Comparison of ENCODE assay signal across 21 cellular contexts in the genomic region with DNA sequence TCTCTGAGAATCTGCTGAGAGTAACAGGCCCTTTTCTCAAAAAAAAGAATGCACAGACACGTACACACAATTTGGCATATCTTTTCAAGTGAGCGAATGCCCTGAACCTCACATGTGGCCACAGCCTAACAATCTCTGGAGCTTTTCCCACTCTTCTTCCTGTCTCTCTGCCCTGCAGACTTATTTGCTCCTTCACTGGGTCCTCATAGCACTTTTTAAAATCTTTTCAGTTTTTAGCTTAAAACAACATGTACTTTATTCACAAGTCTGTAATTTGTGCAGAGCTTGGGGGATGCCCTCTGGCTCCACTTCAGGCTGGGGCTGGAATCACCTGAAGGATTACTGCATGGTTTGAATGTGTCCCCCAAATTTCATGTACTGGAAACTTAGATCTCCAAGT. TPM values are rescaled to one million over a fixed set of nuclear protein-coding genes. Genes with fewer than 3 reads are reported as not detected.
A peak's percentile ranks its signal among the peaks of the same experiment; 100 is the strongest.
DNase-seq lines count a peak whose midpoint lies in the region; ATAC-seq, FAIRE-seq and TF ChIP-seq lines count a peak whose summit lies in the region.
"Had no signal": no experiment of that assay in that cellular context is flagged by ENCODE, and none has a peak within 500 bp of the region (broad histone marks: within the 10 kb centered on the region; RNA-seq: fewer than 3 reads in every experiment).

No MANE protein-coding gene starts in this region.

- no peak overlapping the region for H3K4me3 ChIP-seq in BE2C (ENCODE audit: low read depth, low read length)
- H3K4me3 ChIP-seq in DOHH2 (ENCODE audit: low read length), result no peak overlapping the region
- no peak overlapping the region for H3K4me3 ChIP-seq in K562
- H3K4me3 ChIP-seq in psoas muscle, result no peak overlapping the region
- H3K4me3 ChIP-seq: GM23248 had no signal

- H3K4me1 Mint-ChIP-seq in H9, result peaks cover 0 to 3% of the 10 kb centered on the region in 2 experiments; a peak in 2 of 4 replicates
- H3K4me1 Mint-ChIP-seq in stimulated activated naive CD8-positive, alpha-beta T cell treated with anti-CD3 and anti-CD28 coated beads, Interleukin-15, amount 100 ng/mL, for 72 hours, result no peaks in the 10 kb centered on the region

- H3K14ac ChIP-seq in H9 (ENCODE audit: insufficient read depth, low read length), result no peak overlapping the region

- no peak for TF ChIP-seq EP300 in K562 (IDR thresholded peaks at IDR 0.05; ENCODE audit: low read length)

- H3K4me2 ChIP-seq in DOHH2 (ENCODE audit: low read length) (no peak overlapping the region), H9 (ENCODE audit: insufficient read depth, insufficient read length, low read length) (no peak overlapping the region), K562 (ENCODE audit: insufficient read depth, low read length) (no peak overlapping the region)

- POLR2A ChIA-PET in K562 (lab: Yijun Ruan, JAX), result interaction anchor here (1.0 to 2.2 kb wide), 2 partner anchors 9 to 10 kb away, joined by 5 to 8 read pairs; a partner anchor contains a TSS

- H3K79me2 ChIP-seq in DOHH2 (ENCODE audit: control insufficient read depth, low read length) (no peaks in the 10 kb centered on the region), H9 (ENCODE audit: insufficient read depth, low read length) (no peaks in the 10 kb centered on the region), K562 (ENCODE audit: control insufficient read depth, insufficient read depth, low read length) (no peaks in the 10 kb centered on the region)

- H3K36me3 ChIP-seq in BE2C (no peaks in the 10 kb centered on the region), DOHH2 (ENCODE audit: control insufficient read depth, low read length) (no peaks in the 10 kb centered on the region), K562 (ENCODE audit: control insufficient read depth, insufficient read depth, low read length) (no peaks in the 10 kb centered on the region), psoas muscle (ENCODE audit: insufficient read depth in 1 of 2, low read depth in 1 of 2) (no peaks in the 10 kb centered on the region)

- no peaks in the 10 kb centered on the region for H3K9me2 ChIP-seq in DOHH2 (replicated peaks; ENCODE audit: control insufficient read depth, low read length)

- no peak overlapping the region for H2AK5ac ChIP-seq in H9 (ENCODE audit: insufficient read length, low read length)

- no TSS peak for BruUV-seq in K562 (replicated peaks; lab: Mats Ljungman, UMichigan)

- no peak overlapping the region for H3K4ac ChIP-seq in H9 (ENCODE audit: low read depth, low read length)

- H3K27ac ChIP-seq in DOHH2 (ENCODE audit: low read depth, low read length) (no peak overlapping the region), H9 (ENCODE audit: insufficient read length, low read depth, low read length) (no peak overlapping the region), K562 (ENCODE audit: extremely low read depth, low read depth, low read length) (no peak overlapping the region), psoas muscle (no peak overlapping the region)
- H3K27ac ChIP-seq: GM23248 had no signal

- no CpG with 5 or more reads among the region's 2 CpGs for WGBS in H9 (ENCODE audit: extremely low coverage, insufficient read length, low lambda C conversion rate)
- WGBS in K562 (ENCODE audit: insufficient coverage, low coverage, missing lambda C conversion rate), result 85% methylated on average over 2 of the region's 2 CpGs
- WGBS in psoas muscle, 3 donors, result 73 to 76% (median 73%) methylated on average over 2 of the region's 2 CpGs

- no peak overlapping the region for H2BK5ac ChIP-seq in H9 (ENCODE audit: insufficient read length, low read length)

- no peak overlapping the region for H2BK20ac ChIP-seq in H9 (ENCODE audit: low read depth, low read length, poor library complexity, severe bottlenecking)

- H3K9ac ChIP-seq in H9 (ENCODE audit: extremely low read depth, insufficient read length, low read length) (no peak overlapping the region), K562 (ENCODE audit: insufficient read depth in 1 of 2, low read depth in 2 of 2, low read length in 2 of 2) (no peak overlapping the region)
- H3K9ac ChIP-seq: GM23248 had no signal

- no peak for TF ChIP-seq RAD21 in K562 (CRISPR knock-in tag; conservative IDR thresholded peaks at IDR 0.05 in 1 of 2, IDR thresholded peaks at IDR 0.05 in 1 of 2)

- no peak overlapping the region for H3K4me3 Mint-ChIP-seq in H9
- no peak overlapping the region for H3K4me3 Mint-ChIP-seq in stimulated activated naive CD8-positive, alpha-beta T cell treated with anti-CD3 and anti-CD28 coated beads, Interleukin-15, amount 100 ng/mL, for 72 hours
- H3K4me3 Mint-ChIP-seq: CD4-positive, CD25-positive, alpha-beta regulatory T cell had no signal

- no peak overlapping the region for H2BK15ac ChIP-seq in H9 (ENCODE audit: low read depth, low read length)

- no peaks in the 10 kb centered on the region for H3K9me1 ChIP-seq in K562 (ENCODE audit: control insufficient read depth, insufficient read depth, low read length)

- intact Hi-C loops in K562 (cut with micrococcal nuclease) (no loop called here), psoas muscle (cut with DNase I) (no loop called here)

- no peak overlapping the region for H3K18ac ChIP-seq in H9 (ENCODE audit: insufficient read length, low read depth, low read length)

- H4K91ac ChIP-seq in H9 (ENCODE audit: insufficient read length, low read depth, low read length), result no peak overlapping the region

- H3K9me3 ChIP-seq in BE2C (no peaks in the 10 kb centered on the region), DOHH2 (ENCODE audit: control insufficient read depth, insufficient read depth, low read length) (peaks cover 11% of the 10 kb centered on the region; the same call in 1 of the 2 replicates), H9 (ENCODE audit: control insufficient read depth, low read depth, low read length) (no peaks in the 10 kb centered on the region), K562 (replicated peaks; ENCODE audit: control insufficient read depth, insufficient read depth, low read depth, low read length) (peaks cover 9% of the 10 kb centered on the region), psoas muscle (no peaks in the 10 kb centered on the region)

- no peak overlapping the region for H4K8ac ChIP-seq in H9 (replicated peaks; ENCODE audit: insufficient read length, low read depth, low read length)

- peaks cover 15% of the 10 kb centered on the region in 2 experiments for H3K9me3 Mint-ChIP-seq in H9
- peaks cover 23 to 28% of the 10 kb centered on the region in 2 donors for H3K9me3 Mint-ChIP-seq in stimulated activated naive CD8-positive, alpha-beta T cell treated with anti-CD3 and anti-CD28 coated beads, Interleukin-15, amount 100 ng/mL, for 72 hours

- H4K20me1 ChIP-seq in DOHH2 (ENCODE audit: control insufficient read depth, insufficient read depth, low read depth, low read length) (no peaks in the 10 kb centered on the region), H9 (ENCODE audit: control insufficient read depth, insufficient read depth, insufficient read length) (no peaks in the 10 kb centered on the region), K562 (replicated peaks; ENCODE audit: control insufficient read depth, insufficient read depth, low read length) (no peaks in the 10 kb centered on the region)

- H2AFZ ChIP-seq in H9 (ENCODE audit: low read length), result no peak overlapping the region
- peak overlapping the region; percentile 52; the same call in 1 of the 2 replicates for H2AFZ ChIP-seq in K562 (ENCODE audit: low read depth, low read length)
- H2AFZ ChIP-seq: GM23248 had no signal

- no peak overlapping the region for H3K23ac ChIP-seq in H9 (ENCODE audit: insufficient read length, low read depth, low read length)

- H3T11ph ChIP-seq in H9 (ENCODE audit: low read length), result no peak overlapping the region

- no peak overlapping the region for H3K27ac Mint-ChIP-seq in H9
- H3K27ac Mint-ChIP-seq in stimulated activated naive CD8-positive, alpha-beta T cell treated with anti-CD3 and anti-CD28 coated beads, Interleukin-15, amount 100 ng/mL, for 72 hours, result no peak overlapping the region
- H3K27ac Mint-ChIP-seq: CD4-positive, CD25-positive, alpha-beta regulatory T cell had no signal

- H3K27me3 Mint-ChIP-seq in H9 (ENCODE audit: low read depth), result peaks cover 2% of the 10 kb centered on the region; the same call in 1 of the 2 replicates
- H3K27me3 Mint-ChIP-seq in stimulated activated naive CD8-positive, alpha-beta T cell treated with anti-CD3 and anti-CD28 coated beads, Interleukin-15, amount 100 ng/mL, for 72 hours, result no peaks in the 10 kb centered on the region

- no peak for FAIRE-seq in K562 (lab: Jason Lieb, UNC)
- FAIRE-seq: D721Med, GM12891, GM18507, H54, HTR-8/SVneo had no signal

- TF ChIP-seq CTCF in BE2C (IDR thresholded peaks at IDR 0.05; ENCODE audit: low read depth, low read length) (peak; percentile 19), DOHH2 (IDR thresholded peaks at IDR 0.05; ENCODE audit: low read depth, low read length, poor library complexity, severe bottlenecking) (peak; percentile 11), H9 (conservative IDR thresholded peaks at IDR 0.05) (peak; percentile 24; the same call in 2 of the 3 replicates), K562 (IDR thresholded peaks at IDR 0.05 in 2 of 3, conservative IDR thresholded peaks at IDR 0.05 in 1 of 3; ENCODE audit: insufficient read depth in 2 of 3, low read depth in 1 of 3, low read length in 3 of 3) (peak in 2 of 3 experiments; percentile 2 to 20; a peak in 2 of 6 replicates), psoas muscle (IDR thresholded peaks at IDR 0.05) (no peak)

- no peak overlapping the region for H2BK120ac ChIP-seq in H9 (ENCODE audit: low read depth, low read length, poor library complexity, severe bottlenecking)

- DNase-seq in BE2C, result no peak
- DNase-seq in H9, result no peak
- DNase-seq in K562 (ENCODE audit: extremely low read depth in 1 of 4, low spot score in 3 of 4), result no peak
- DNase-seq in stimulated activated naive CD8-positive, alpha-beta T cell treated with anti-CD3 and anti-CD28 coated beads, Interleukin-15, amount 100 ng/mL, for 72 hours, result no peak
- no peak for DNase-seq in activated T-cell treated with anti-CD3 and anti-CD28 coated beads, Interleukin-2, amount 50 U/mL, for 48 hours
- no peak for DNase-seq in psoas muscle
- DNase-seq: 8988T; C1 segment of cervical spinal cord; Caco-2; CD4-positive, CD25-positive, alpha-beta regulatory T cell; DMS79; EL; GM23248; IMR-90; KBM-7 had no signal

- no peaks in the 10 kb centered on the region for H3K4me1 ChIP-seq in BE2C
- H3K4me1 ChIP-seq in DOHH2 (ENCODE audit: control insufficient read depth, low read length), result no peaks in the 10 kb centered on the region
- no peaks in the 10 kb centered on the region for H3K4me1 ChIP-seq in H9 (ENCODE audit: insufficient read depth, low read length)
- H3K4me1 ChIP-seq in K562 (replicated peaks in 1 of 2; ENCODE audit: control insufficient read depth in 2 of 2, insufficient read depth in 2 of 2, low read length in 2 of 2), result no peaks in the 10 kb centered on the region
- H3K4me1 ChIP-seq in psoas muscle, result no peaks in the 10 kb centered on the region

- no peak for TF ChIP-seq POLR2A in K562 (conservative IDR thresholded peaks at IDR 0.05)

- H3K36me3 Mint-ChIP-seq in H9 (ENCODE audit: insufficient read depth in 1 of 3, low read depth in 3 of 3), result peaks cover 3 to 23% (median 3%) of the 10 kb centered on the region in 3 experiments; a peak in 6 of 7 replicates

- no peak overlapping the region for H3K56ac ChIP-seq in H9 (ENCODE audit: insufficient read length, low read depth, low read length)

- H3K27me3 ChIP-seq in BE2C (no peaks in the 10 kb centered on the region), DOHH2 (ENCODE audit: control insufficient read depth, low read length) (peaks cover 6% of the 10 kb centered on the region), H9 (ENCODE audit: insufficient read depth, low read length) (no peaks in the 10 kb centered on the region), K562 (ENCODE audit: control insufficient read depth in 2 of 2, insufficient read depth in 2 of 2, low read length in 2 of 2) (no peaks in the 10 kb centered on the region), psoas muscle (ENCODE audit: insufficient read depth in 3 of 3, low read length in 2 of 3) (no peaks in the 10 kb centered on the region)

- in situ Hi-C loops in K562 (cut with MboI), result no loop called here

- H4K5ac ChIP-seq in H9 (ENCODE audit: insufficient read length, low read depth, low read length), result no peak overlapping the region

- no peaks in the 10 kb centered on the region for H3K23me2 ChIP-seq in H9 (ENCODE audit: insufficient read length, low read depth, low read length, poor library complexity, severe bottlenecking)

- no peaks in the 10 kb centered on the region for H3F3A ChIP-seq in DOHH2 (ENCODE audit: control insufficient read depth, insufficient read depth)

- no peaks in the 10 kb centered on the region for H3K79me1 ChIP-seq in H9 (ENCODE audit: insufficient read depth, low read depth, low read length, poor library complexity, severe bottlenecking)

- H2BK12ac ChIP-seq in H9 (ENCODE audit: insufficient read length, low read depth, low read length), result no peak overlapping the region

- ATAC-seq in K562 (peak; percentile 58), psoas muscle (no peak)
- no peak for ATAC-seq in stimulated activated naive CD8-positive, alpha-beta T cell treated with anti-CD3 and anti-CD28 coated beads, Interleukin-15, amount 100 ng/mL, for 72 hours

- CTCF ChIA-PET in K562 (lab: Yijun Ruan, JAX; ENCODE audit: low intra/inter-chr PET ratio), result no interaction called here

RNA-seq across cellular contexts. Expression of a gene that starts 9.0 kb away (rescaled TPM):
- 20.7 TPM for polyA plus RNA-seq in BE2C (2012; ENCODE audit: insufficient read depth, insufficient read length, low read depth)
- total RNA-seq in H9 (2021) (1.5 and 2.0 TPM in 2 replicates), K562 (2014; rRNA removed) (not detected in 2 replicates), K562 (2014; rRNA removed; fragmentation: Illumina TruSeq; extraction: Trizol) (0.76 and 0.96 TPM in 2 replicates), K562 (2015; rRNA removed; fragmentation: Illumina TruSeq; extraction: Trizol) (0.53 TPM in 1 of 2 replicates, not detected in the other), K562 (2021) (1.7 and 2.0 TPM in 2 replicates), psoas muscle (1 to 10 TPM; 1.4 to 4.1 (median 1.8) TPM)
- 2.1 and 3.8 TPM in 2 replicates for total RNA-seq in K562 (2011; cell fraction: chromatin; rRNA removed; ENCODE audit: low replicate concordance)
- total RNA-seq in K562 (2011; cell fraction: nucleolus; rRNA removed), result 1.3 and 1.7 TPM in 2 replicates
- total RNA-seq in K562 (2011; cell fraction: nucleoplasm; rRNA removed), result 2.2 and 4.4 TPM in 2 replicates
- polyA plus RNA-seq in K562 (2011; rRNA removed) (2.8 and 4.0 TPM in 2 replicates), K562 (2014; fragmentation: Illumina TruSeq; extraction: Trizol) (0.80 and 1.5 TPM in 2 replicates), K562 (2014; fragmentation: Nextera tagmentation; extraction: Ambion mirVana) (under 1 TPM; 0.55 to 0.63 TPM), K562 (2014; rRNA removed) (0.53 and 1.4 TPM in 2 replicates), psoas muscle (1 to 10 TPM; 2.2 to 9.2 (median 4.3) TPM)
- polyA plus RNA-seq in K562 (2011; cell fraction: cytosol; rRNA removed), result 0.18 and 0.71 TPM in 2 replicates
- 2.7 and 4.3 TPM in 2 replicates for polyA plus RNA-seq in K562 (2011; cell fraction: nucleus; rRNA removed)
- polyA plus RNA-seq in K562 (2012), result 2.8 and 6.9 TPM in 2 replicates
- 1.8 and 2.2 TPM in 2 replicates for polyA minus RNA-seq in K562 (2011; rRNA and poly(A)+ RNA removed)
- not detected in 2 replicates for polyA minus RNA-seq in K562 (2011; cell fraction: cytosol; rRNA and poly(A)+ RNA removed)
- not detected in 2 replicates for polyA minus RNA-seq in K562 (2011; cell fraction: nucleus; rRNA and poly(A)+ RNA removed)
- total RNA-seq: Caco-2, IMR-90 had no signal
